ENCODE assay signal across 1 cellular context in the genomic region with DNA sequence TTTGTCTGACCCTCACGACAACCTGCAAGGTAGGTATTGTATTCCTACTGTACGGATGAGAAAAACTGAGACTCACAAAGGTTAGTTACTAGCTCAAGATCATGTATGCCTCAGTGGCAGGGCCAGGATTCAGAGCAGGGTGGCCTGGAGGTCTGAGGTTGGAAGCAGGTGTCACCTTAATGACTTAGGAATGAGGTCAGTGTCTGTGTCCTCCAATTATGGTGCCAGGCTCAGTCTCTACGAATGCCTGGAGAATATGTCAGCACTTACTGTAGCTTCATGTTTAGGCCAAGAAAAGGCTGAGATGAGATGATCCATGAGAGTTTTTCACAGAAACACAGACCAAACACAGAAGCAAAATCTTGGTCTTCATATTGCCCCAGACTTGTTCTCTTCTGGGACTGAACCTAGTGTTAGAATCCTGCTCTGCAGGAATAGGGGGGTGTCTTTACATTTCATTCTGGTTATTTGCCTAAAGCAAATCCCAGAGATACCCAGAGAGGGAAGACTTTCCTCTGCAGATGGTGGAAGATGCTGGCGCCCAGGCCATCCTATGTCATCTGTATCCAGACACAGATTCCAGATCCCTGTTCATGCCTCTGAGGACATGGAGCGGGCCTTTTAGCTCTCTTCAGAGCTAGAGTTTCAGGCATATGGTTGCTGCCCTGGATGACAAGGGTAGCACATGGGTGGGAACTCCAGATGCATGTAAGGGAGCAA.
TF ChIP-seq lines count a peak whose summit lies in the region.

No MANE protein-coding gene starts in this region.

TF ChIP-seq in liver, 16 proteins besides CTCF, POLR2A, EP300 and RAD21 (continued from another document):
- no peak for TF ChIP-seq NR2F2 (IDR thresholded peaks at IDR 0.05)
- TF ChIP-seq SP1 (IDR thresholded peaks at IDR 0.05): no peak
